In genomic region chr16:87836346-87836843, GRCh38 we compare ENCODE assay signal across 21 cellular contexts. TPM values are rescaled to one million over a fixed set of nuclear protein-coding genes. Genes with fewer than 3 reads are reported as not detected.
DNase-seq lines count a peak whose midpoint lies in the region; ATAC-seq, FAIRE-seq and TF ChIP-seq lines count a peak whose summit lies in the region.
"Had no signal": no experiment of that assay in that cellular context is flagged by ENCODE, and none has a peak within 500 bp of the region (broad histone marks: within the 10 kb centered on the region; RNA-seq: fewer than 3 reads in every experiment).

No MANE protein-coding gene starts in this region.

- H3K27me3 ChIP-seq in A673 (replicated peaks; ENCODE audit: insufficient read depth, low read depth, low read length, poor library complexity) (no peaks in the 10 kb centered on the region), NT2/D1 (ENCODE audit: insufficient read depth, insufficient read length) (no peaks in the 10 kb centered on the region), endothelial cell of umbilical vein (ENCODE audit: control insufficient read depth in 2 of 2, insufficient read depth in 2 of 2, low read length in 2 of 2) (no peaks in the 10 kb centered on the region), liver (ENCODE audit: control insufficient read depth in 4 of 4, insufficient read depth in 4 of 4, low read length in 3 of 4) (no peaks in the 10 kb centered on the region), pancreas (no peaks in the 10 kb centered on the region)
- H3K27me3 ChIP-seq: body of pancreas had no signal

- H3K27ac ChIP-seq in A673 (ENCODE audit: low read depth, low read length, poor library complexity, severe bottlenecking) = peak overlapping the region; percentile 91
- peak overlapping the region; percentile 93 for H3K27ac ChIP-seq in endothelial cell of umbilical vein (ENCODE audit: insufficient read depth, low read depth, low read length)
- H3K27ac ChIP-seq in liver (ENCODE audit: low read depth in 1 of 2, low read length in 2 of 2) = peak overlapping the region; percentile 74 to 96
- no peak overlapping the region for H3K27ac ChIP-seq in pancreas
- H3K27ac ChIP-seq in OCI-LY7 (ENCODE audit: low read depth, low read length, poor library complexity, severe bottlenecking) = no peak overlapping the region
- H3K27ac ChIP-seq: body of pancreas had no signal

- H3K36me3 ChIP-seq in A673 (ENCODE audit: insufficient read depth, low read length, poor library complexity, severe bottlenecking) (peaks cover 94% of the 10 kb centered on the region), NT2/D1 (ENCODE audit: insufficient read depth, insufficient read length, low read length) (peaks cover 99% of the 10 kb centered on the region), endothelial cell of umbilical vein (ENCODE audit: control insufficient read depth in 2 of 2, extremely low read depth in 1 of 2, insufficient read depth in 2 of 2, low read length in 2 of 2) (peaks cover 3 to 4% of the 10 kb centered on the region in 2 experiments), liver (ENCODE audit: control insufficient read depth in 4 of 4, insufficient read depth in 3 of 4, low read depth in 1 of 4, low read length in 3 of 4) (peaks cover 7 to 28% (median 13%) of the 10 kb centered on the region in 4 donors), pancreas (peaks cover 0 to 14% (median 0%) of the 10 kb centered on the region in 3 donors), OCI-LY7 (ENCODE audit: insufficient read depth, low read length) (peaks cover 100% of the 10 kb centered on the region)

- WGBS in liver = 96% methylated on average over 17 of the region's 17 CpGs
- WGBS in pancreas, 2 donors = 93 to 94% methylated on average over 17 of the region's 17 CpGs

- no peaks in the 10 kb centered on the region for H3K9me2 ChIP-seq in OCI-LY7 (ENCODE audit: insufficient read depth, low read length)

- no peak overlapping the region for H3K4me3 ChIP-seq in A673 (ENCODE audit: low read depth, low read length, poor library complexity, severe bottlenecking)
- H3K4me3 ChIP-seq in NT2/D1 (ENCODE audit: insufficient read length, low read depth) = no peak overlapping the region
- no peak overlapping the region for H3K4me3 ChIP-seq in endothelial cell of umbilical vein (replicated peaks in 1 of 3; ENCODE audit: insufficient read depth in 1 of 3, low read depth in 1 of 3, low read length in 3 of 3)
- peak overlapping the region in 1 of 3 donors; percentile 55 for H3K4me3 ChIP-seq in liver (ENCODE audit: low read depth in 1 of 3, low read length in 3 of 3)
- H3K4me3 ChIP-seq in pancreas = no peak overlapping the region
- no peak overlapping the region for H3K4me3 ChIP-seq in OCI-LY7 (ENCODE audit: low read depth, low read length, poor library complexity, severe bottlenecking)
- H3K4me3 ChIP-seq: body of pancreas, coronary artery had no signal

- dilution Hi-C loops in endothelial cell of umbilical vein (cut with MboI; ENCODE audit: extremely low pct_ligation_motif_present, low sequenced_read_pairs) = no loop called here

- TF ChIP-seq RAD21 in liver (IDR thresholded peaks at IDR 0.05) = no peak

- H4K20me1 ChIP-seq in endothelial cell of umbilical vein (replicated peaks; ENCODE audit: control insufficient read depth, extremely low read depth, insufficient read depth, low read length) (no peaks in the 10 kb centered on the region), OCI-LY7 (ENCODE audit: insufficient read depth, low read length) (no peaks in the 10 kb centered on the region)

- TF ChIP-seq POLR2A in endothelial cell of umbilical vein (IDR thresholded peaks at IDR 0.05; ENCODE audit: low read depth, low read length) = no peak

- intact Hi-C loops in A673 (cut with micrococcal nuclease; ENCODE audit: unreplicated experiment) (loop anchor here (5.0 kb wide), 1 partner anchor 59 kb away; no protein-coding TSS in a partner anchor), endothelial cell of umbilical vein (cut with micrococcal nuclease) (loop anchor here (2.0 kb wide), 1 partner anchor 58 kb away; no protein-coding TSS in a partner anchor), pancreas (cut with DNase I) (no loop called here), OCI-LY7 (cut with micrococcal nuclease; ENCODE audit: unreplicated experiment) (no loop called here)

- peaks cover 1% of the 10 kb centered on the region for H3K79me2 ChIP-seq in endothelial cell of umbilical vein (ENCODE audit: control insufficient read depth, insufficient read depth, low read length)
- peaks cover under 1% of the 10 kb centered on the region; the same call in 1 of the 2 replicates for H3K79me2 ChIP-seq in OCI-LY7 (ENCODE audit: insufficient read depth, low read depth, low read length)

- FAIRE-seq in endothelial cell of umbilical vein (lab: Jason Lieb, UNC) = no peak
- no peak for FAIRE-seq in pancreas (lab: Jason Lieb, UNC)
- FAIRE-seq: endometrium, H54 had no signal

- peaks cover 65% of the 10 kb centered on the region for H3K4me1 ChIP-seq in A673 (ENCODE audit: insufficient read depth, low read length, poor library complexity, severe bottlenecking)
- H3K4me1 ChIP-seq in NT2/D1 (ENCODE audit: insufficient read depth, insufficient read length) = peaks cover 19% of the 10 kb centered on the region
- H3K4me1 ChIP-seq in endothelial cell of umbilical vein (ENCODE audit: control insufficient read depth, extremely low read depth, insufficient read depth, low read length) = peaks cover 30% of the 10 kb centered on the region
- H3K4me1 ChIP-seq in liver (ENCODE audit: control insufficient read depth in 4 of 4, insufficient read depth in 4 of 4, low read length in 3 of 4) = peaks cover 12 to 50% (median 34%) of the 10 kb centered on the region in 4 donors
- no peaks in the 10 kb centered on the region for H3K4me1 ChIP-seq in pancreas
- peaks cover 25% of the 10 kb centered on the region for H3K4me1 ChIP-seq in OCI-LY7 (ENCODE audit: insufficient read depth, low read length, poor library complexity, severe bottlenecking)
- H3K4me1 ChIP-seq: body of pancreas had no signal

- no peak for ATAC-seq in pancreas
- ATAC-seq in HG03469 (IDR thresholded peaks at IDR 0.05; ENCODE audit: unreplicated experiment) = no peak
- ATAC-seq: CD8-positive, alpha-beta T cell had no signal

- H3K9me3 ChIP-seq in A673 (ENCODE audit: low read depth, low read length, poor library complexity, severe bottlenecking) (no peaks in the 10 kb centered on the region), NT2/D1 (ENCODE audit: insufficient read depth, low read length) (no peaks in the 10 kb centered on the region), endothelial cell of umbilical vein (replicated peaks; ENCODE audit: control insufficient read depth, insufficient read depth, low read length) (no peaks in the 10 kb centered on the region), liver (ENCODE audit: control insufficient read depth in 4 of 4, low read length in 3 of 4) (no peaks in the 10 kb centered on the region), pancreas (no peaks in the 10 kb centered on the region), OCI-LY7 (ENCODE audit: low read length) (no peaks in the 10 kb centered on the region)
- H3K9me3 ChIP-seq: body of pancreas had no signal

- CTCF ChIA-PET in A673 (lab: Charles Lee) (interaction anchor here (3.2 kb wide), 1 partner anchor 56 kb away, joined by 25 read pairs; no protein-coding TSS in a partner anchor), endothelial cell of umbilical vein (lab: Charles Lee) (interaction anchor here (0.6 to 10.5 kb wide), 10 partner anchors 9 to 57 kb away, joined by 3 to 177 read pairs (median 6); no protein-coding TSS in a partner anchor), OCI-LY7 (lab: Charles Lee; ENCODE audit: unreplicated experiment) (no interaction called here)

- TF ChIP-seq CTCF in A673 (conservative IDR thresholded peaks at IDR 0.05; ENCODE audit: low read depth, low read length) (no peak), endothelial cell of umbilical vein (IDR thresholded peaks at IDR 0.05; ENCODE audit: extremely low read depth in 1 of 2, insufficient read depth in 1 of 2, low read depth in 1 of 2, low read length in 2 of 2) (no peak), liver (IDR thresholded peaks at IDR 0.05; ENCODE audit: low read depth, low read length, missing input control) (no peak), pancreas (IDR thresholded peaks at IDR 0.05) (no peak), OCI-LY7 (conservative IDR thresholded peaks at IDR 0.05; ENCODE audit: low read length) (no peak)

- no peak overlapping the region for H2AFZ ChIP-seq in endothelial cell of umbilical vein (ENCODE audit: low read depth, low read length)
- H2AFZ ChIP-seq in OCI-LY7 (ENCODE audit: low read length) = no peak overlapping the region

- DNase-seq in A673 (ENCODE audit: low spot score) = no peak
- DNase-seq in NT2/D1 (ENCODE audit: low read depth, low spot score) = no peak
- no peak for DNase-seq in endothelial cell of umbilical vein (ENCODE audit: low read depth, low spot score)
- DNase-seq in pancreas = no peak
- no peak for DNase-seq in OCI-LY7 (ENCODE audit: low spot score)
- DNase-seq: activated B cell treated with CpG ODN at 0.5 μM for 24 hours; activated CD8-positive, alpha-beta memory T cell treated with anti-CD3 and anti-CD28 coated beads for 24 hours; body of pancreas; CD8-positive, alpha-beta T cell; DMS153; midbrain; MM.1S; NCI-H146; NCI-H2171; NCI-H524 treated with DMSO at 0.1 percent for 48 hours; RPMI8226 had no signal

- H3K9ac ChIP-seq in NT2/D1 (ENCODE audit: insufficient read length, low read depth) (peak overlapping the region; percentile 32), endothelial cell of umbilical vein (replicated peaks; ENCODE audit: extremely low read depth, insufficient read depth, low read length) (peak overlapping the region; percentile 67), liver (ENCODE audit: low read depth in 1 of 2, low read length in 2 of 2) (no peak overlapping the region)

- POLR2A ChIA-PET in A673 (lab: Charles Lee; ENCODE audit: low non-redundant PET) = no interaction called here
- POLR2A ChIA-PET in endothelial cell of umbilical vein (lab: Charles Lee) = interaction anchor here (1.2 to 1.8 kb wide), 3 partner anchors 32 to 70 kb away, joined by 5 to 12 read pairs (median 11); partner anchors contain the start of genes KLHDC4 and SLC7A5
- POLR2A ChIA-PET in OCI-LY7 (lab: Charles Lee) = no interaction called here

- BruUV-seq in A673 (replicated peaks; lab: Mats Ljungman, UMichigan) = no TSS peak
- BruUV-seq in endothelial cell of umbilical vein (replicated peaks; lab: Mats Ljungman, UMichigan) = TSS peak; percentile 9
- BruUV-seq in OCI-LY7 (replicated peaks; lab: Mats Ljungman, UMichigan) = no TSS peak

- peak overlapping the region; percentile 11 for H3K4me2 ChIP-seq in endothelial cell of umbilical vein (ENCODE audit: insufficient read depth, low read length)
- H3K4me2 ChIP-seq in OCI-LY7 (ENCODE audit: low read length) = no peak overlapping the region

- H3K9me1 ChIP-seq in endothelial cell of umbilical vein (replicated peaks; ENCODE audit: control insufficient read depth, extremely low read depth, insufficient read depth, low read length) = no peaks in the 10 kb centered on the region

RNA-seq across cellular contexts. Expression of gene SLC7A5, which starts 32.9 kb away (rescaled TPM):
- total RNA-seq in A673 (2021) (324 and 371 TPM in 2 replicates), endothelial cell of umbilical vein (29.2 and 30.7 TPM in 2 replicates), liver (10 to 100 TPM in 1 of 2 donors, 1 to 10 TPM in 1; 7.9 to 66.0 TPM), pancreas (10 to 100 TPM in 1 of 6 donors, 1 to 10 TPM in 5; 1.1 to 54.7 (median 3.5) TPM), OCI-LY7 (2022) (258 and 283 TPM in 2 replicates)
- polyA plus RNA-seq in endothelial cell of umbilical vein (14.1 and 17.3 TPM in 2 replicates), liver (10 to 100 TPM in 1 of 2 donors, 1 to 10 TPM in 1; 4.5 to 13.3 TPM), pancreas (1 to 10 TPM; 4.2 to 7.7 TPM)
- 12.0 and 13.4 TPM in 2 replicates for polyA plus RNA-seq in endothelial cell of umbilical vein (2011; cell fraction: cytosol; rRNA removed)
- polyA plus RNA-seq in endothelial cell of umbilical vein (2011; cell fraction: nucleus; rRNA removed) = 13.8 and 16.1 TPM in 2 replicates
- polyA plus RNA-seq in endothelial cell of umbilical vein (2012) = 16.2 and 20.4 TPM in 2 replicates
- polyA minus RNA-seq in endothelial cell of umbilical vein = 10.3 and 12.3 TPM in 2 replicates
- polyA minus RNA-seq in endothelial cell of umbilical vein (2011; cell fraction: cytosol; rRNA and poly(A)+ RNA removed) = 232 TPM
- 9.2 and 14.2 TPM in 2 replicates for polyA minus RNA-seq in endothelial cell of umbilical vein (2011; cell fraction: nucleus; rRNA and poly(A)+ RNA removed)
- total RNA-seq in OCI-LY7 (2014; rRNA removed; shearing (Covaris generic)) = 99.3 and 140 TPM in 2 replicates

Comparison
In these comparisons a context has a peak if more than half of its experiments do, and no peak if none do; other contexts are left out.
1. H3K27ac ChIP-seq: peak in A673 (single experiment), endothelial cell of umbilical vein (single experiment) and liver (2 of 2); none in pancreas (0 of 4) and OCI-LY7 (single experiment).
2. H3K9ac ChIP-seq: peak in NT2/D1 (single experiment) and endothelial cell of umbilical vein (single experiment); none in liver (0 of 2).
3. intact Hi-C loops: an anchor here in A673 (5.0 kb wide) and endothelial cell of umbilical vein (2.0 kb wide); none called in pancreas and OCI-LY7.